Comparison of ENCODE assay signal across 28 cellular contexts in the genomic region with DNA sequence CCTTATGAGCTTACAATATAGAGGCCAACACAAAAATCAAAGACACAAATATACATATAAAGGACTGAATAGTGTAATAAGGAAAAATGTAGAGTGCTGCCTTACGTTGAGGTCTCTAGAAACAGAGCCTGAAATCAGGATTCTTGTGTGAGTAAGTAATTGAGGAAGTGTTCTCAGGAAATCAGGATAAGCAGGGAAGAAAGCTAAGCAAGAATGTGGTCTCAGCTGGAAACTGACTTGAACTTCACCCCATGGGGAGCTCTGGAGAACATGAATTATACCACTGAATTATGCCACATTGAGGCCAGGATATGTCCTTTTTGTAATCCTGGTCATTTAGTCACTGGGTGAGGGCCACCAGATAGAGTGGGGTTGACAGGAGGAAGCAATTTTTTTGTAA.
DNase-seq lines count a peak whose midpoint lies in the region; ATAC-seq, FAIRE-seq and TF ChIP-seq lines count a peak whose summit lies in the region.
"Had no signal": no experiment of that assay in that cellular context is flagged by ENCODE, and none has a peak within 500 bp of the region (broad histone marks: within the 10 kb centered on the region; RNA-seq: fewer than 3 reads in every experiment).

No MANE protein-coding gene starts in this region.

- no peak overlapping the region for H3K23ac ChIP-seq in H1 (ENCODE audit: insufficient read length)

- H2BK120ac ChIP-seq in H1 (replicated peaks; ENCODE audit: low read depth, low read length) = no peak overlapping the region

- H4K5ac ChIP-seq in H1 (ENCODE audit: insufficient read length, low read depth, low read length) = no peak overlapping the region

- no peak overlapping the region for H3K56ac ChIP-seq in H1 (replicated peaks; ENCODE audit: insufficient read length, low read depth, low read length)

- no peak for TF ChIP-seq RAD21 in H1 (IDR thresholded peaks at IDR 0.05 in 1 of 2, conservative IDR thresholded peaks at IDR 0.05 in 1 of 2; ENCODE audit: low read depth in 2 of 2, low read length in 2 of 2)

- H4K8ac ChIP-seq in H1 (ENCODE audit: extremely low read depth, insufficient read depth, low read length) = no peak overlapping the region

- no peak overlapping the region for H4K91ac ChIP-seq in H1 (replicated peaks; ENCODE audit: insufficient read length, low read length)

- no peak overlapping the region for H2BK12ac ChIP-seq in H1 (ENCODE audit: low read depth, low read length)

- no peak for TF ChIP-seq POLR2A in H1 (IDR thresholded peaks at IDR 0.05; ENCODE audit: control extremely low read depth in 1 of 2, low read depth in 2 of 2, low read length in 2 of 2)
- no peak for TF ChIP-seq POLR2A in vagina (IDR thresholded peaks at IDR 0.05)

- H3F3A ChIP-seq in OCI-LY1 (ENCODE audit: insufficient read depth, low read length) = no peaks in the 10 kb centered on the region

- H3K79me1 ChIP-seq in H1 (ENCODE audit: low read depth, low read length) = no peaks in the 10 kb centered on the region

- no peak overlapping the region for H2BK15ac ChIP-seq in H1 (ENCODE audit: low read length)

- no peaks in the 10 kb centered on the region for H3K9me3 ChIP-seq in A673 (ENCODE audit: low read depth, low read length, poor library complexity, severe bottlenecking)
- H3K9me3 ChIP-seq in OCI-LY1 (ENCODE audit: low read length) = no peaks in the 10 kb centered on the region
- H3K9me3 ChIP-seq in H1 (ENCODE audit: insufficient read depth in 2 of 2, low read depth in 1 of 2, low read length in 1 of 2) = no peaks in the 10 kb centered on the region
- H3K9me3 ChIP-seq in vagina = no peaks in the 10 kb centered on the region
- H3K9me3 ChIP-seq: BLaER1 treated with 17β-estradiol and CSF1 and Interleukin-3, amounts not matched to agents 10 nM and 100 nM; Caco-2; SJSA1 had no signal

- no peaks in the 10 kb centered on the region for H4K20me1 ChIP-seq in OCI-LY1 (ENCODE audit: insufficient read depth, low read length)
- peaks cover 0 to 2% of the 10 kb centered on the region in 2 experiments for H4K20me1 ChIP-seq in H1 (replicated peaks in 1 of 2; ENCODE audit: control insufficient read depth in 1 of 2, insufficient read depth in 2 of 2, low read length in 2 of 2)
- H4K20me1 ChIP-seq: BLaER1 treated with 17β-estradiol and CSF1 and Interleukin-3, amounts not matched to agents 10 nM and 100 nM had no signal

- H3K36me3 ChIP-seq in A673 (ENCODE audit: insufficient read depth, low read length, poor library complexity, severe bottlenecking) (no peaks in the 10 kb centered on the region), OCI-LY1 (ENCODE audit: insufficient read depth, low read length) (no peaks in the 10 kb centered on the region), H1 (ENCODE audit: control insufficient read depth in 2 of 4, insufficient read depth in 4 of 4, low read length in 3 of 4) (no peaks in the 10 kb centered on the region), vagina (no peaks in the 10 kb centered on the region)
- H3K36me3 ChIP-seq: BLaER1 treated with 17β-estradiol and CSF1 and Interleukin-3, amounts not matched to agents 10 nM and 100 nM; SJSA1 had no signal

- no peak overlapping the region for H2BK20ac ChIP-seq in H1 (ENCODE audit: low read length)

- no peak overlapping the region for H2AK5ac ChIP-seq in H1 (ENCODE audit: low read depth, low read length)

- H3K4me3 ChIP-seq in A673 (ENCODE audit: low read depth, low read length, poor library complexity, severe bottlenecking) (no peak overlapping the region), OCI-LY1 (ENCODE audit: low read depth, low read length, poor library complexity, severe bottlenecking) (no peak overlapping the region), H1 (ENCODE audit: extremely low read depth in 1 of 4, insufficient read depth in 2 of 4, low read depth in 3 of 4, low read length in 4 of 4) (no peak overlapping the region), vagina (no peak overlapping the region)
- H3K4me3 ChIP-seq: BLaER1 treated with 17β-estradiol and CSF1 and Interleukin-3, amounts not matched to agents 10 nM and 100 nM; SJSA1 had no signal

- TF ChIP-seq CTCF in A673 (conservative IDR thresholded peaks at IDR 0.05; ENCODE audit: low read depth, low read length) = no peak
- no peak for TF ChIP-seq CTCF in OCI-LY1 (IDR thresholded peaks at IDR 0.05; ENCODE audit: low read length)
- TF ChIP-seq CTCF in H1 (IDR thresholded peaks at IDR 0.05; ENCODE audit: control extremely low read depth in 1 of 3, insufficient read depth in 1 of 3, low read depth in 1 of 3, low read length in 3 of 3) = no peak
- no peak for TF ChIP-seq CTCF in foreskin keratinocyte (conservative IDR thresholded peaks at IDR 0.05)
- no peak for TF ChIP-seq CTCF in vagina (IDR thresholded peaks at IDR 0.05)

- H3K18ac ChIP-seq in H1 (ENCODE audit: extremely low read depth, low read length) = no peak overlapping the region

- ATAC-seq in foreskin keratinocyte = no peak

- peak; percentile 28 for FAIRE-seq in H1 (lab: Jason Lieb, UNC)
- FAIRE-seq: G401.6, GM12892, RCC 7860 had no signal

- H3K14ac ChIP-seq in H1 (ENCODE audit: insufficient read length) = no peak overlapping the region

- H3K4me2 ChIP-seq in OCI-LY1 (ENCODE audit: low read length) (no peak overlapping the region), H1 (ENCODE audit: insufficient read depth in 1 of 2, low read depth in 2 of 2, low read length in 2 of 2) (no peak overlapping the region; a peak in 1 of 4 replicates)
- H3K4me2 ChIP-seq: BLaER1 treated with 17β-estradiol and CSF1 and Interleukin-3, amounts not matched to agents 10 nM and 100 nM had no signal

- DNase-seq in A673 (ENCODE audit: low spot score) (peak; percentile 30), H1 (ENCODE audit: low read depth in 1 of 2, low spot score in 2 of 2) (no peak), iPS-NIHi7 (ENCODE audit: extremely low spot score) (peak; percentile 19), NCI-H345 (lab: John Stamatoyannopoulos, UW) (no peak), foreskin keratinocyte (no peak), head of caudate nucleus (no peak), vagina (ENCODE audit: extremely low spot score in 2 of 2) (no peak)
- DNase-seq: Caco-2; CD4-positive, alpha-beta memory T cell; DMS 273 treated with DMSO at 0.1 percent for 48 hours; GOT3; IMR-90; MV-4-11; NCI-H1105 treated with DMSO at 0.1 percent for 48 hours; NCI-H1694; NCI-H2081 treated with DMSO at 0.1 percent for 48 hours; NCI-H2171 treated with DMSO at 0.1 percent for 48 hours; NCI-H446; NCI-H526; OCI-M1 had no signal

- TF ChIP-seq EP300 in H1 (IDR thresholded peaks at IDR 0.05; ENCODE audit: borderline replicate concordance in 1 of 2, low read depth in 2 of 2, low read length in 2 of 2) = no peak

- H3K23me2 ChIP-seq in H1 (ENCODE audit: low read depth, low read length) = no peaks in the 10 kb centered on the region; the same call in 1 of the 2 replicates

- H3K9ac ChIP-seq in OCI-LY1 (ENCODE audit: low read length) = no peak overlapping the region
- H3K9ac ChIP-seq in H1 (replicated peaks in 1 of 4; ENCODE audit: extremely low read depth in 1 of 4, low read depth in 3 of 4, low read length in 3 of 4) = peak overlapping the region in 1 of 4 experiments; percentile 49; a peak in 1 of 7 replicates
- H3K9ac ChIP-seq: BLaER1 treated with 17β-estradiol and CSF1 and Interleukin-3, amounts not matched to agents 10 nM and 100 nM had no signal

- no TSS peak for BruUV-seq in A673 (replicated peaks; lab: Mats Ljungman, UMichigan)

- H3K27ac ChIP-seq in A673 (ENCODE audit: low read depth, low read length, poor library complexity, severe bottlenecking) (no peak overlapping the region), OCI-LY1 (ENCODE audit: low read depth, low read length, poor library complexity, severe bottlenecking) (no peak overlapping the region), H1 (ENCODE audit: low read depth, low read length) (no peak overlapping the region), foreskin keratinocyte (no peak overlapping the region), vagina (no peak overlapping the region)
- H3K27ac ChIP-seq: 22Rv1; BLaER1 treated with 17β-estradiol and CSF1 and Interleukin-3, amounts not matched to agents 10 nM and 100 nM; HL-60; SJSA1 had no signal

- H3K4me1 ChIP-seq in A673 (ENCODE audit: insufficient read depth, low read length, poor library complexity, severe bottlenecking) (peaks cover 5% of the 10 kb centered on the region), OCI-LY1 (ENCODE audit: insufficient read depth, low read length, severe bottlenecking) (peaks cover 23% of the 10 kb centered on the region), H1 (replicated peaks in 1 of 4; ENCODE audit: control insufficient read depth in 3 of 4, insufficient read depth in 4 of 4, low read length in 3 of 4) (peaks cover 0 to 15% (median 0%) of the 10 kb centered on the region in 4 experiments; a peak in 2 of 7 replicates), foreskin keratinocyte (peaks cover 22% of the 10 kb centered on the region), vagina (no peaks in the 10 kb centered on the region)
- H3K4me1 ChIP-seq: BLaER1 treated with 17β-estradiol and CSF1 and Interleukin-3, amounts not matched to agents 10 nM and 100 nM; Caco-2 had no signal

- H3K4ac ChIP-seq in H1 (replicated peaks; ENCODE audit: insufficient read length, low read depth, low read length) = no peak overlapping the region

- intact Hi-C loops in A673 (cut with micrococcal nuclease; ENCODE audit: unreplicated experiment) = no loop called here
- intact Hi-C loops in head of caudate nucleus (cut with DNase I) = no loop called here
- intact Hi-C loops in vagina (cut with DNase I) = no loop called here

- H2AFZ ChIP-seq in OCI-LY1 (ENCODE audit: low read length) = peak overlapping the region; percentile 29; the same call in 1 of the 2 replicates
- H2AFZ ChIP-seq in H1 (ENCODE audit: low read length) = no peak overlapping the region

- CTCF ChIA-PET in A673 (lab: Charles Lee) = interaction anchor here (0.6 kb wide), 1 partner anchor 1233 kb away, joined by 14 read pairs; no protein-coding TSS in a partner anchor
- CTCF ChIA-PET in H1 (lab: Charles Lee; ENCODE audit: partially characterized antibody) = interaction anchor here (0.6 to 3.0 kb wide), 4 partner anchors 10 to 91 kb away, joined by 3 to 7 read pairs (median 4); no protein-coding TSS in a partner anchor

- POLR2A ChIA-PET in A673 (lab: Charles Lee; ENCODE audit: low non-redundant PET) = no interaction called here
- POLR2A ChIA-PET in H1 (lab: Charles Lee; ENCODE audit: partially characterized antibody) = interaction anchor here (0.9 kb wide), 1 partner anchor 9 kb away, joined by 4 read pairs; no protein-coding TSS in a partner anchor

- H3K27me3 ChIP-seq in A673 (replicated peaks; ENCODE audit: insufficient read depth, low read depth, low read length, poor library complexity) (no peaks in the 10 kb centered on the region), OCI-LY1 (ENCODE audit: insufficient read depth, low read length) (no peaks in the 10 kb centered on the region), H1 (replicated peaks in 1 of 4; ENCODE audit: control insufficient read depth in 3 of 4, extremely low read depth in 1 of 4, insufficient read depth in 3 of 4, low read length in 3 of 4) (no peaks in the 10 kb centered on the region), foreskin keratinocyte (no peaks in the 10 kb centered on the region), vagina (no peaks in the 10 kb centered on the region)
- H3K27me3 ChIP-seq: BLaER1 treated with 17β-estradiol and CSF1 and Interleukin-3, amounts not matched to agents 10 nM and 100 nM; SJSA1 had no signal

- H3K9me2 ChIP-seq in OCI-LY1 (ENCODE audit: low read depth, low read length) = no peaks in the 10 kb centered on the region

- H3K79me2 ChIP-seq in OCI-LY1 (ENCODE audit: insufficient read depth, low read length) (no peaks in the 10 kb centered on the region), H1 (ENCODE audit: control insufficient read depth in 1 of 2, insufficient read depth in 2 of 2, low read length in 2 of 2) (peaks cover 0 to 16% of the 10 kb centered on the region in 2 experiments; a peak in 3 of 4 replicates)

- WGBS in H1 (ENCODE audit: extremely low coverage in 1 of 2, insufficient coverage in 1 of 2, insufficient read length in 1 of 2, insufficient replicate concordance in 2 of 2, low coverage in 1 of 2, low lambda C conversion rate in 2 of 2, missing lambda C conversion rate in 1 of 2), 2 experiments = 67% methylated on average over 1 of the region's 1 CpG; no CpG with 5 or more reads in 1 of the 2 experiments

- H2BK5ac ChIP-seq in H1 (ENCODE audit: low read depth, low read length) = no peak overlapping the region

Comparison
In these comparisons a context has a peak if more than half of its experiments do, and no peak if none do; other contexts are left out.
1. DNase-seq: peak in A673 (single experiment) and iPS-NIHi7 (single experiment); none in H1 (0 of 2), NCI-H345 (single experiment), foreskin keratinocyte (0 of 2), head of caudate nucleus (0 of 42) and vagina (0 of 2).